7 cellular contexts compared by ENCODE assay signal in the genomic region with DNA sequence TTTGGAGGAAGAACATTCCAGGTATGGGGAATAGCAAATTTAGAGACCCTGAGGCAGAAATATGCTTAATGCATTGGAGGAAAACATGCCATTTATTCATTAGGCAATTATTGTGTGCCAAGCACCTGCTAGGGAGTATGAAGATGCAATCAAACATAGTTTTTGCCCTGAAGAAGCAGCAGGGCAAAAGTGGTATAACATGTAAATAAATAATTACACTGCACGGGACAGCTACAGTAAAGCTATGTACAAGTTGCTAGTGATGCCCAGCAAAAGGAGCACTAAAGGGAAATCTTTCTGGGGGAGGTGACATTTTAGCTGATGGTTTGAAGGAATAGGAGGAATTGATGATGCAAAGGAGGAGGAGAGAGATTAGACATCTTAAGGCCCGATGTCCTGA. TPM values are rescaled to one million over a fixed set of nuclear protein-coding genes. Genes with fewer than 3 reads are reported as not detected.
DNase-seq lines count a peak whose midpoint lies in the region; ATAC-seq and TF ChIP-seq lines count a peak whose summit lies in the region.

No MANE protein-coding gene starts in this region.

- H3K27me3 ChIP-seq in H7 (ENCODE audit: control insufficient read depth, insufficient read depth, low read length) (no peaks in the 10 kb centered on the region), SK-N-SH (ENCODE audit: insufficient read depth) (no peaks in the 10 kb centered on the region), smooth muscle cell (ENCODE audit: low read depth) (no peaks in the 10 kb centered on the region)

- DNase-seq in H7 (no peak), SK-N-SH (no peak), fibroblast of pulmonary artery (ENCODE audit: low read depth) (no peak), smooth muscle cell (lab: John Stamatoyannopoulos, UW; ENCODE audit: unreplicated experiment) (no peak), SW480 (ENCODE audit: low spot score) (no peak)
- DNase-seq in stimulated activated CD4-positive, alpha-beta T cell treated with anti-CD3 and anti-CD28 coated beads, Interleukin-1b, Interleukin-23, amount 100 ng/mL, for 48 hours, result no peak

- 2% methylated on average over 2 of the region's 2 CpGs for WGBS in SK-N-SH (ENCODE audit: low lambda C conversion rate)
- 68% methylated on average over 2 of the region's 2 CpGs for WGBS in smooth muscle cell (ENCODE audit: low lambda C conversion rate)

- H2AFZ ChIP-seq in SK-N-SH (ENCODE audit: low read depth) (peak overlapping the region; percentile 92), smooth muscle cell (ENCODE audit: low read depth) (peak overlapping the region; percentile 99)

- no peak for ATAC-seq in HG02759 (IDR thresholded peaks at IDR 0.05; ENCODE audit: unreplicated experiment)

- peak overlapping the region; percentile 77 for H3K4me2 ChIP-seq in SK-N-SH
- peak overlapping the region; percentile 97 for H3K4me2 ChIP-seq in smooth muscle cell

- H3K4me3 ChIP-seq in H7 (ENCODE audit: insufficient read depth, low read depth, low read length) (peak overlapping the region; percentile 36), SK-N-SH (ENCODE audit: low read depth in 2 of 2, low read length in 1 of 2) (peak overlapping the region; percentile 60 to 65), fibroblast of pulmonary artery (replicated peaks; ENCODE audit: low read depth, low read length) (peak overlapping the region; percentile 78), smooth muscle cell (peak overlapping the region; percentile 77)

- TF ChIP-seq RAD21 in SK-N-SH (IDR thresholded peaks at IDR 0.05; ENCODE audit: low read length), result no peak

- H3K27ac ChIP-seq in SK-N-SH (ENCODE audit: low read depth in 2 of 2, low read length in 1 of 2), result peak overlapping the region; percentile 35 to 62; a peak in 3 of 4 replicates
- peak overlapping the region; percentile 80 for H3K27ac ChIP-seq in smooth muscle cell (ENCODE audit: low read depth)

- H3K79me2 ChIP-seq in SK-N-SH (ENCODE audit: insufficient read depth) (peaks cover 38% of the 10 kb centered on the region), smooth muscle cell (ENCODE audit: low read depth) (peaks cover 41% of the 10 kb centered on the region)

- H3K9me3 ChIP-seq in SK-N-SH (no peaks in the 10 kb centered on the region), smooth muscle cell (replicated peaks; ENCODE audit: low read depth) (no peaks in the 10 kb centered on the region)

- H3K36me3 ChIP-seq in H7 (replicated peaks; ENCODE audit: control insufficient read depth, insufficient read depth, low read length), result 0 out of 2 replicates have a peak, but pooled peaks cover 1% of the 10 kb centered on the region
- peaks cover 0 to 2% of the 10 kb centered on the region in 2 experiments for H3K36me3 ChIP-seq in SK-N-SH (replicated peaks in 1 of 2; ENCODE audit: control insufficient read depth in 1 of 2, insufficient read depth in 2 of 2, low read length in 1 of 2)
- H3K36me3 ChIP-seq in smooth muscle cell (ENCODE audit: low read depth), result no peaks in the 10 kb centered on the region

- TF ChIP-seq CTCF in SK-N-SH (IDR thresholded peaks at IDR 0.05) (no peak), fibroblast of pulmonary artery (IDR thresholded peaks at IDR 0.05; ENCODE audit: low read length, missing control alignments) (no peak), smooth muscle cell (IDR thresholded peaks at IDR 0.05; ENCODE audit: borderline replicate concordance, insufficient read depth, poor library complexity, severe bottlenecking) (no peak)

- H4K20me1 ChIP-seq in SK-N-SH (ENCODE audit: insufficient read depth) (no peaks in the 10 kb centered on the region), smooth muscle cell (ENCODE audit: low read depth) (peaks cover 8% of the 10 kb centered on the region)

- CTCF ChIA-PET in SK-N-SH (lab: Yijun Ruan, JAX), result interaction anchor here (1.1 to 3.9 kb wide), 7 partner anchors 13 to 30 kb away, joined by 3 to 23 read pairs (median 5); a partner anchor contains a TSS

- TF ChIP-seq EP300 in SK-N-SH (IDR thresholded peaks at IDR 0.05; ENCODE audit: borderline replicate concordance in 1 of 2, low read depth in 1 of 2, low read length in 1 of 2), result no peak

- H3F3A ChIP-seq in SK-N-SH (replicated peaks; ENCODE audit: insufficient read depth) (no peaks in the 10 kb centered on the region), smooth muscle cell (ENCODE audit: low read depth) (peaks cover 3% of the 10 kb centered on the region)

- no peaks in the 10 kb centered on the region for H3K9me2 ChIP-seq in SK-N-SH

- H3K9ac ChIP-seq in SK-N-SH (0 out of 2 replicates have a peak overlapping the region, but pooled peaks have one; percentile 79), smooth muscle cell (ENCODE audit: low read depth) (peak overlapping the region; percentile 96)

- H3K4me1 ChIP-seq in SK-N-SH (ENCODE audit: control insufficient read depth in 1 of 2, insufficient read depth in 2 of 2, low read depth in 1 of 2, low read length in 1 of 2), result peaks cover 10 to 15% of the 10 kb centered on the region in 2 experiments; a peak in 3 of 4 replicates
- H3K4me1 ChIP-seq in smooth muscle cell (ENCODE audit: low read depth), result peaks cover 12% of the 10 kb centered on the region

- POLR2A ChIA-PET in SK-N-SH (lab: Yijun Ruan, JAX), result interaction anchor here (0.8 to 1.5 kb wide), 7 partner anchors 13 to 39 kb away, joined by 3 to 7 read pairs (median 4); no protein-coding TSS in a partner anchor

TF ChIP-seq in SK-N-SH, 30 proteins besides CTCF, POLR2A, EP300 and RAD21 (continues in another document):
- TF ChIP-seq NFIC (IDR thresholded peaks at IDR 0.05; ENCODE audit: borderline replicate concordance) (no peak), FOXM1 (IDR thresholded peaks at IDR 0.05; ENCODE audit: low read depth) (no peak), POLR2AphosphoS5 (IDR thresholded peaks at IDR 0.05; ENCODE audit: low read depth, low read length) (no peak), YY1 (IDR thresholded peaks at IDR 0.05; ENCODE audit: low read depth) (no peak), TEAD4 (IDR thresholded peaks at IDR 0.05; ENCODE audit: borderline replicate concordance, insufficient read depth) (no peak), SMC3 (IDR thresholded peaks at IDR 0.05; ENCODE audit: low read depth, low read length) (no peak)
- TF ChIP-seq, protein P1, sequence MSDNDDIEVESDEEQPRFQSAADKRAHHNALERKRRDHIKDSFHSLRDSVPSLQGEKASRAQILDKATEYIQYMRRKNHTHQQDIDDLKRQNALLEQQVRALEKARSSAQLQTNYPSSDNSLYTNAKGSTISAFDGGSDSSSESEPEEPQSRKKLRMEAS (IDR thresholded peaks at IDR 0.05; ENCODE audit: low read depth), result no peak
- TF ChIP-seq, protein P2, sequence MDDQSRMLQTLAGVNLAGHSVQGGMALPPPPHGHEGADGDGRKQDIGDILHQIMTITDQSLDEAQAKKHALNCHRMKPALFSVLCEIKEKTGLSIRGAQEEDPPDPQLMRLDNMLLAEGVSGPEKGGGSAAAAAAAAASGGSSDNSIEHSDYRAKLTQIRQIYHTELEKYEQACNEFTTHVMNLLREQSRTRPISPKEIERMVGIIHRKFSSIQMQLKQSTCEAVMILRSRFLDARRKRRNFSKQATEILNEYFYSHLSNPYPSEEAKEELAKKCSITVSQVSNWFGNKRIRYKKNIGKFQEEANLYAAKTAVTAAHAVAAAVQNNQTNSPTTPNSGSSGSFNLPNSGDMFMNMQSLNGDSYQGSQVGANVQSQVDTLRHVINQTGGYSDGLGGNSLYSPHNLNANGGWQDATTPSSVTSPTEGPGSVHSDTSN (IDR thresholded peaks at IDR 0.05), result no peak
- TF ChIP-seq, protein P3, sequence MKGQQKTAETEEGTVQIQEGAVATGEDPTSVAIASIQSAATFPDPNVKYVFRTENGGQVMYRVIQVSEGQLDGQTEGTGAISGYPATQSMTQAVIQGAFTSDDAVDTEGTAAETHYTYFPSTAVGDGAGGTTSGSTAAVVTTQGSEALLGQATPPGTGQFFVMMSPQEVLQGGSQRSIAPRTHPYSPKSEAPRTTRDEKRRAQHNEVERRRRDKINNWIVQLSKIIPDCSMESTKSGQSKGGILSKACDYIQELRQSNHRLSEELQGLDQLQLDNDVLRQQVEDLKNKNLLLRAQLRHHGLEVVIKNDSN (IDR thresholded peaks at IDR 0.05; ENCODE audit: borderline replicate concordance, low read depth), result no peak

RNA-seq across cellular contexts. Expression of a gene that starts 0.6 kb away (rescaled TPM):
- total RNA-seq in H7 (2014; rRNA removed; shearing (Covaris generic)), result 25.3 and 25.5 TPM in 2 replicates
- polyA plus RNA-seq in SK-N-SH (2012; rRNA removed) (30.7 and 39.5 TPM in 2 replicates), smooth muscle cell (13.5 and 15.3 TPM in 2 replicates)
- polyA plus RNA-seq in SK-N-SH (2012; cell fraction: cytosol; rRNA removed), result 30.1 and 33.0 TPM in 2 replicates
- polyA plus RNA-seq in SK-N-SH (2012; cell fraction: nucleus; rRNA removed), result 119 and 134 TPM in 2 replicates
- total RNA-seq in smooth muscle cell, result 9.3 and 25.5 TPM in 2 replicates

RNA-seq across cellular contexts. Expression of a gene that starts 21.4 kb away (rescaled TPM):
- 0.33 and 0.42 TPM in 2 replicates for total RNA-seq in H7 (2014; rRNA removed; shearing (Covaris generic))
- polyA plus RNA-seq in SK-N-SH (2012; rRNA removed) (1.9 and 3.9 TPM in 2 replicates), smooth muscle cell (3.7 and 3.8 TPM in 2 replicates)
- polyA plus RNA-seq in SK-N-SH (2012; cell fraction: cytosol; rRNA removed), result 1.4 and 2.0 TPM in 2 replicates
- 1.9 and 2.7 TPM in 2 replicates for polyA plus RNA-seq in SK-N-SH (2012; cell fraction: nucleus; rRNA removed)
- 0.27 and 2.0 TPM in 2 replicates for total RNA-seq in smooth muscle cell

RNA-seq across cellular contexts. Expression of a gene that starts 33.4 kb away (rescaled TPM):
- total RNA-seq in H7 (2014; rRNA removed; shearing (Covaris generic)), result 0.26 TPM in 1 of 2 replicates, not detected in the other
- polyA plus RNA-seq in SK-N-SH (2012; rRNA removed) (0.73 and 0.89 TPM in 2 replicates), smooth muscle cell (1.8 and 2.2 TPM in 2 replicates)
- polyA plus RNA-seq in SK-N-SH (2012; cell fraction: cytosol; rRNA removed), result 0.90 and 1.1 TPM in 2 replicates
- polyA plus RNA-seq in SK-N-SH (2012; cell fraction: nucleus; rRNA removed), result 1.4 and 1.9 TPM in 2 replicates
- 0.09 and 2.1 TPM in 2 replicates for total RNA-seq in smooth muscle cell

RNA-seq across cellular contexts. Expression of a gene that starts 40.0 kb away (rescaled TPM):
- 92.9 and 102 TPM in 2 replicates for total RNA-seq in H7 (2014; rRNA removed; shearing (Covaris generic))
- polyA plus RNA-seq in SK-N-SH (2012; rRNA removed), result 219 and 248 TPM in 2 replicates
- 152 and 183 TPM in 2 replicates for polyA plus RNA-seq in SK-N-SH (2012; cell fraction: cytosol; rRNA removed)
- polyA plus RNA-seq in SK-N-SH (2012; cell fraction: nucleus; rRNA removed), result 160 and 254 TPM in 2 replicates
- 145 and 199 TPM in 2 replicates for total RNA-seq in smooth muscle cell
- polyA plus RNA-seq in smooth muscle cell, result 181 and 182 TPM in 2 replicates

RNA-seq across cellular contexts. Expression of a gene that starts 40.1 kb away (rescaled TPM):
- total RNA-seq in H7 (2014; rRNA removed; shearing (Covaris generic)), result 40.3 and 40.8 TPM in 2 replicates
- polyA plus RNA-seq in SK-N-SH (2012; rRNA removed) (59.1 and 80.6 TPM in 2 replicates), smooth muscle cell (21.0 and 39.8 TPM in 2 replicates)
- polyA plus RNA-seq in SK-N-SH (2012; cell fraction: cytosol; rRNA removed), result 57.2 and 57.4 TPM in 2 replicates
- 105 and 161 TPM in 2 replicates for polyA plus RNA-seq in SK-N-SH (2012; cell fraction: nucleus; rRNA removed)
- 27.0 and 33.4 TPM in 2 replicates for total RNA-seq in smooth muscle cell
